8 cellular contexts compared by ENCODE assay signal in the genomic region with DNA sequence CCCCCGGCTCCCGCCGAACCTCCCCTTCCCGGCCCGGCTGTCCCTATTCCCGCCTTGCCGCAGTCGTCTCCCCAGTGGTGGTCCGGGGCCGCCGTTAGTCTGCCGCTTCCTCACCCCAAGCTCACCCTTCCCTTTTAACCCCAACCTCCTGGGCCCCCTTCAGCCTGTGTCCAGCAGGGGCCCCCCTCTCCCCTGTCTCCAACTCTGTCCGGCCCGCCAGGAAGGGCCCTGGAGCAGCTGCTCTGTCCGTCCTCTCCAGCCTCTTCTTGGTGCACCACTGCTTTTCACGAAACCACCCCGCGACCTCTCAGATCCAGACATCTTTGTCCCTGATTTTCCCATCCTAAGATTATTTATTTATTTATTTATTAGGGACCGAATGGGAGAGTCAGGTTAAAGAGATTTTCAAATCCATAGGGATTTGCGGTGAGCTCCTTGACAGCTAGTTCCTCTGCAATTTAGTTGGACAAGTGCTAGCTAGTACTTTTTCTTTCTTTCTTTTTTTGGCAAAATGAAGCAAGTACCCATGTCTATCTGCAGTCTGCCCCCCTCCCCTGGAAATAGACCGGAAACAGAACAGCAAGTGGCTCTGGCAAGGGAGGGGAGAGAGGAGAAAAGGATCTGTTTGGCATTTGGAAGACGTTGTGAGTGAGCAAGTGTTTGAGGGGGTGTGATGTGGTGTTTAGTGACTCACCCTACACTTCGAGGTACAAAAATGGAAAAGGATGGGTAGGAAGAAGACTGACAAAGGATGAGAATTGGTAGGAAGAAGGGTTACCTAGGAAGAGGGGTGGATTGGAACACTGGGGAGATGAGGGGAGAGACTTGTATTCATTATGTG. TPM values are rescaled to one million over a fixed set of nuclear protein-coding genes. Genes with fewer than 3 reads are reported as not detected.
DNase-seq lines count a peak whose midpoint lies in the region; ATAC-seq and TF ChIP-seq lines count a peak whose summit lies in the region.

No MANE protein-coding gene starts in this region.

- H3K27me3 Mint-ChIP-seq in H9 (ENCODE audit: low read depth): no peaks in the 10 kb centered on the region
- H3K27me3 Mint-ChIP-seq in effector memory CD8-positive, alpha-beta T cell: no peaks in the 10 kb centered on the region

- H3K4ac ChIP-seq in H9 (ENCODE audit: low read depth, low read length): no peak overlapping the region

- H2BK12ac ChIP-seq in H9 (ENCODE audit: insufficient read length, low read depth, low read length): no peak overlapping the region

- H2BK15ac ChIP-seq in H9 (ENCODE audit: low read depth, low read length): no peak overlapping the region

- H3K23ac ChIP-seq in H9 (ENCODE audit: insufficient read length, low read depth, low read length): no peak overlapping the region

- no peak overlapping the region for H3T11ph ChIP-seq in H9 (ENCODE audit: low read length)

- H3K27ac ChIP-seq in H9 (ENCODE audit: insufficient read length, low read depth, low read length) (no peak overlapping the region), Karpas-422 (ENCODE audit: low read length) (peak overlapping the region; percentile 39), lung (ENCODE audit: low read depth in 1 of 2, low read length in 1 of 2) (peak overlapping the region; percentile 84 to 88), testis (peak overlapping the region; percentile 53 to 79)

- peak overlapping the region; percentile 56 for H3K18ac ChIP-seq in H9 (ENCODE audit: insufficient read length, low read depth, low read length)

- H4K5ac ChIP-seq in H9 (ENCODE audit: insufficient read length, low read depth, low read length): no peak overlapping the region

- no peak overlapping the region for H4K91ac ChIP-seq in H9 (ENCODE audit: insufficient read length, low read depth, low read length)

- no peak overlapping the region for H2BK120ac ChIP-seq in H9 (ENCODE audit: low read depth, low read length, poor library complexity, severe bottlenecking)

- H3K4me3 ChIP-seq in Karpas-422 (ENCODE audit: low read length) (peak overlapping the region; percentile 98), lung (peak overlapping the region; percentile 73), testis (peak overlapping the region; percentile 78 to 89)

- intact Hi-C loops in testis (cut with DNase I; ENCODE audit: low total_unique reads): no loop called here

- H3K9me3 Mint-ChIP-seq in H9: peaks cover 0 to 4% of the 10 kb centered on the region in 2 experiments; a peak in 1 of 5 replicates
- no peaks in the 10 kb centered on the region for H3K9me3 Mint-ChIP-seq in effector memory CD8-positive, alpha-beta T cell

- peaks cover 5 to 18% (median 12%) of the 10 kb centered on the region in 3 experiments; a peak in 5 of 7 replicates for H3K36me3 Mint-ChIP-seq in H9 (ENCODE audit: insufficient read depth in 1 of 3, low read depth in 3 of 3)
- peaks cover 28% of the 10 kb centered on the region for H3K36me3 Mint-ChIP-seq in effector memory CD8-positive, alpha-beta T cell (ENCODE audit: insufficient read depth)

- H3K4me2 ChIP-seq in H9 (ENCODE audit: insufficient read depth, insufficient read length, low read length) (peak overlapping the region; percentile 95), Karpas-422 (ENCODE audit: low read depth, low read length, poor library complexity, severe bottlenecking) (peak overlapping the region; percentile 95)

- peak; percentile 39 for DNase-seq in activated CD4-positive, alpha-beta T cell treated with anti-CD3 and anti-CD28 coated beads for 48 hours
- no peak for DNase-seq in activated CD4-positive, alpha-beta T cell treated with anti-CD3 and anti-CD28 coated beads, Interleukin-2, amount 50 U/mL, for 1 hour
- no peak for DNase-seq in H9
- peak; percentile 77 for DNase-seq in Karpas-422
- DNase-seq in SW480 (ENCODE audit: low spot score): peak; percentile 66
- no peak for DNase-seq in effector memory CD8-positive, alpha-beta T cell
- peak; percentile 59 for DNase-seq in lung (ENCODE audit: low spot score)
- DNase-seq in testis: peak; percentile 56

- H3K4me3 Mint-ChIP-seq in H9: peak overlapping the region; percentile 86 to 98
- H3K4me3 Mint-ChIP-seq in effector memory CD8-positive, alpha-beta T cell: peak overlapping the region; percentile 99 to 100

- H3K9me2 ChIP-seq in Karpas-422 (replicated peaks; ENCODE audit: insufficient read depth, low read length): no peaks in the 10 kb centered on the region

- H3K27me3 ChIP-seq in H9 (ENCODE audit: insufficient read depth, low read length) (no peaks in the 10 kb centered on the region), Karpas-422 (ENCODE audit: low read length) (no peaks in the 10 kb centered on the region), lung (ENCODE audit: control insufficient read depth, insufficient read depth) (no peaks in the 10 kb centered on the region), testis (no peaks in the 10 kb centered on the region)

- peak overlapping the region; percentile 25 for H3K14ac ChIP-seq in H9 (ENCODE audit: insufficient read depth, low read length)

- H3K36me3 ChIP-seq in Karpas-422 (ENCODE audit: insufficient read depth, low read length) (peaks cover 28% of the 10 kb centered on the region; the same call in 1 of the 2 replicates), lung (ENCODE audit: control insufficient read depth in 2 of 2, insufficient read depth in 2 of 2, low read length in 2 of 2) (peaks cover 8 to 10% of the 10 kb centered on the region in 2 donors), testis (ENCODE audit: low read depth, missing control alignments) (no peaks in the 10 kb centered on the region)

- H4K20me1 ChIP-seq in H9 (ENCODE audit: control insufficient read depth, insufficient read depth, insufficient read length) (no peaks in the 10 kb centered on the region), Karpas-422 (ENCODE audit: insufficient read depth, low read depth, low read length) (no peaks in the 10 kb centered on the region)

- H3K4me1 ChIP-seq in H9 (ENCODE audit: insufficient read depth, low read length) (no peaks in the 10 kb centered on the region; the same call in 1 of the 2 replicates), Karpas-422 (ENCODE audit: low read length) (peaks cover 60% of the 10 kb centered on the region), lung (ENCODE audit: control insufficient read depth in 2 of 2, insufficient read depth in 2 of 2, low read length in 2 of 2) (peaks cover 5 to 18% of the 10 kb centered on the region in 2 donors), testis (peaks cover 13% of the 10 kb centered on the region)

- H2AFZ ChIP-seq in H9 (ENCODE audit: low read length): no peak overlapping the region
- H2AFZ ChIP-seq in Karpas-422 (ENCODE audit: low read length): peak overlapping the region; percentile 58; the same call in 1 of the 2 replicates

- no peaks in the 10 kb centered on the region for H3K79me1 ChIP-seq in H9 (ENCODE audit: insufficient read depth, low read depth, low read length, poor library complexity, severe bottlenecking)

- peak; percentile 6 for ATAC-seq in effector memory CD8-positive, alpha-beta T cell (replicated peaks)
- ATAC-seq in lung (ENCODE audit: insufficient read depth, low FRiP score): peak; percentile 74

- no peak overlapping the region for H3K56ac ChIP-seq in H9 (ENCODE audit: insufficient read length, low read depth, low read length)

- WGBS in H9 (ENCODE audit: extremely low coverage, insufficient read length, low lambda C conversion rate): no CpG with 5 or more reads among the region's 23 CpGs
- WGBS in lung, 2 donors: 0% methylated on average over 22 to 23 of the region's 23 CpGs
- 0 to 1% methylated on average over 23 of the region's 23 CpGs for WGBS in testis, 2 donors

- TF ChIP-seq CTCF in H9 (conservative IDR thresholded peaks at IDR 0.05) (peak; percentile 58), lung (IDR thresholded peaks at IDR 0.05; ENCODE audit: control extremely low read depth, extremely low read depth) (peak; percentile 21), testis (IDR thresholded peaks at IDR 0.05) (peak in 1 of 3 experiments; percentile 10)

- H2AK5ac ChIP-seq in H9 (ENCODE audit: insufficient read length, low read length): no peak overlapping the region

- H2BK20ac ChIP-seq in H9 (ENCODE audit: low read depth, low read length, poor library complexity, severe bottlenecking): no peak overlapping the region

- peak overlapping the region; percentile 69 for H3K9ac ChIP-seq in H9 (ENCODE audit: extremely low read depth, insufficient read length, low read length)
- H3K9ac ChIP-seq in Karpas-422 (ENCODE audit: low read length): peak overlapping the region; percentile 93

- H2BK5ac ChIP-seq in H9 (ENCODE audit: insufficient read length, low read length): no peak overlapping the region

- H3K27ac Mint-ChIP-seq in H9: peak overlapping the region; percentile 41 to 65 (median 52); a peak in 5 of 7 replicates
- peak overlapping the region; percentile 96 to 98 for H3K27ac Mint-ChIP-seq in effector memory CD8-positive, alpha-beta T cell

- H3K9me3 ChIP-seq in H9 (ENCODE audit: control insufficient read depth, low read depth, low read length) (no peaks in the 10 kb centered on the region), Karpas-422 (ENCODE audit: low read length) (no peaks in the 10 kb centered on the region), lung (ENCODE audit: control insufficient read depth in 2 of 2, insufficient read depth in 1 of 2, low read length in 1 of 2) (no peaks in the 10 kb centered on the region), testis (no peaks in the 10 kb centered on the region)

- no peak for TF ChIP-seq POLR2A in testis (IDR thresholded peaks at IDR 0.05)

- peaks cover 10% of the 10 kb centered on the region for H3K23me2 ChIP-seq in H9 (ENCODE audit: insufficient read length, low read depth, low read length, poor library complexity, severe bottlenecking)

- peaks cover 7 to 15% of the 10 kb centered on the region in 2 experiments for H3K4me1 Mint-ChIP-seq in H9
- H3K4me1 Mint-ChIP-seq in effector memory CD8-positive, alpha-beta T cell (ENCODE audit: low read depth in 2 of 2): peaks cover 29 to 46% of the 10 kb centered on the region in 2 donors

- H4K8ac ChIP-seq in H9 (replicated peaks; ENCODE audit: insufficient read length, low read depth, low read length): no peak overlapping the region

- H3K79me2 ChIP-seq in H9 (ENCODE audit: insufficient read depth, low read length): no peaks in the 10 kb centered on the region
- H3K79me2 ChIP-seq in Karpas-422 (ENCODE audit: low read length): peaks cover 80% of the 10 kb centered on the region

RNA-seq across cellular contexts. Expression of a gene that starts 0.6 kb away (rescaled TPM):
- total RNA-seq in H9 (2021) (28.4 and 29.1 TPM in 2 replicates), lung (10 to 100 TPM; 16.6 to 26.0 TPM), testis (10 to 100 TPM; 35.5 to 36.1 TPM)
- total RNA-seq in Karpas-422 (2014; rRNA removed; shearing (Covaris generic); ENCODE audit: low replicate concordance): 41.0 and 74.8 TPM in 2 replicates
- polyA plus RNA-seq in lung (10 to 100 TPM; 11.3 to 12.0 TPM), testis (ENCODE audit: insufficient read depth, low read depth, low replicate concordance) (50.5 TPM)

RNA-seq across cellular contexts. Expression of a gene that starts 0.8 kb away (rescaled TPM):
- total RNA-seq in H9 (2021) (6.2 and 6.8 TPM in 2 replicates), lung (10 to 100 TPM; 20.7 to 22.8 TPM), testis (10 to 100 TPM in 1 of 2 donors, 1 to 10 TPM in 1; 7.8 to 10.2 TPM)
- 40.6 and 60.3 TPM in 2 replicates for total RNA-seq in Karpas-422 (2014; rRNA removed; shearing (Covaris generic); ENCODE audit: low replicate concordance)
- polyA plus RNA-seq in lung (10 to 100 TPM; 20.7 to 24.3 TPM), testis (ENCODE audit: insufficient read depth, low read depth, low replicate concordance) (14.9 TPM)

RNA-seq across cellular contexts. Expression of a gene that starts 22.6 kb away (rescaled TPM):
- total RNA-seq in H9 (2021): 22.3 and 26.1 TPM in 2 replicates
- 21.1 and 35.7 TPM in 2 replicates for total RNA-seq in Karpas-422 (2014; rRNA removed; shearing (Covaris generic); ENCODE audit: low replicate concordance)
- total RNA-seq in lung: 10 to 100 TPM in 1 of 2 donors, 1 to 10 TPM in 1; 7.6 to 26.8 TPM
- polyA plus RNA-seq in lung: 10 to 100 TPM; 26.6 to 27.4 TPM
- total RNA-seq in testis: 10 to 100 TPM; 11.9 to 15.2 TPM
- 11.1 TPM for polyA plus RNA-seq in testis (ENCODE audit: insufficient read depth, low read depth, low replicate concordance)

RNA-seq across cellular contexts. Expression of a gene that starts 23.0 kb away (rescaled TPM):
- 13.6 and 14.7 TPM in 2 replicates for total RNA-seq in H9 (2021)
- 50.8 and 79.2 TPM in 2 replicates for total RNA-seq in Karpas-422 (2014; rRNA removed; shearing (Covaris generic); ENCODE audit: low replicate concordance)
- 10 to 100 TPM; 33.2 to 48.6 TPM for total RNA-seq in lung
- 10 to 100 TPM; 22.3 to 29.3 TPM for polyA plus RNA-seq in lung
- 10 to 100 TPM; 22.4 to 25.5 TPM for total RNA-seq in testis
- polyA plus RNA-seq in testis (ENCODE audit: insufficient read depth, low read depth, low replicate concordance): 22.6 TPM

Comparison
In these comparisons a context has a peak if more than half of its experiments do, and no peak if none do; other contexts are left out.
1. DNase-seq: peak in activated CD4-positive, alpha-beta T cell treated with anti-CD3 and anti-CD28 coated beads for 48 hours (single experiment), Karpas-422 (single experiment), SW480 (single experiment), lung (single experiment) and testis (single experiment); none in activated CD4-positive, alpha-beta T cell treated with anti-CD3 and anti-CD28 coated beads, Interleukin-2, amount 50 U/mL, for 1 hour (single experiment), H9 (single experiment) and effector memory CD8-positive, alpha-beta T cell (0 of 3).
2. Peak in every context shown above with its lines, with median percentiles within 50 percentile points of each other: H3K4me3 ChIP-seq.